ENCODE assay signal across 10 cellular contexts in the genomic region with DNA sequence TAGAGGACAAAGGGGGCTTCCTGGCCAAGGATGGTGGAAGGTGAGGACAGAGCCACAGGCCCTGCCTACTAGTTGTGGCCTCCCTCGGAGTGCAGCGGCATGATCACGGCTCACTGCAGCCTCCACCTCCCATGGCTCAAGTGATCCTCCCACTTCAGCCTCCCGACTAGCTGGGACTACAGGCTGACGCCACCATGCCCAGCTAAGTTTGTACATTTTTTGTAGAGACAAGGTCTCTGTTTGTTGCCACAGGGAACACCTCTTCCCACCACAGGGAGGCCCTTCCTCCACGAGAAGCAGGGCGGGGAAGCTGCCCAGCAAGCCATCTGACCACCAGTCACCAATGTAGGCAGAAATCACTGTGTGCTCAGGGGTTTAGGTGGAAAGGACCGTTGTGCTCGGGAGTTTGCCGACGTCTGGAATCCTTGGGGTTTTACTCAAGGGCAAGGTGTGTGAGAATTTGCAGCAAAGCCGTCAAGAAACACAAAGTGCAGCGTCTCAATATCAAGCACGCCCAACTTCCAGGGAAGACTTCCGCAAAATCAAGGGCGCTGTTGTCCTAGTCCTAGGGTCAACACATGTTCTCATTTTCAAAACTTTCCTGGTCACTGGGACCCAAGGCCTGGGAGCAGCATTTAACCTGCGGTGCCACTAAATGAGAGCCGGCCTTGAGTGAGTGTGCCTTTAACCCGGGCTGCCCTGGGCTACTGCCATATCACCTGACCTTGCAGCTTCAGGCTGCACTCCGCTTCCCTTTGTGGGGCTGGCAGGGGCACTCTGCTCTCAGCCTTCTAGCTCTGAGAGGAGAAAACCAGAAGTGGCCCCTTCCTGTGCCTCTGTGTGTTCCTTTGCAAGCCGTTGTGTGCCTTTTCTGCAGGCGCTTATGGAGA.
A peak's percentile ranks its signal among the peaks of the same experiment; 100 is the strongest.
DNase-seq lines count a peak whose midpoint lies in the region; ATAC-seq and TF ChIP-seq lines count a peak whose summit lies in the region.
"Had no signal": no experiment of that assay in that cellular context is flagged by ENCODE, and none has a peak within 500 bp of the region (broad histone marks: within the 10 kb centered on the region; RNA-seq: fewer than 3 reads in every experiment).

No MANE protein-coding gene starts in this region.

- H3K9me3 ChIP-seq in DOHH2 (ENCODE audit: control insufficient read depth, insufficient read depth, low read length) (no peaks in the 10 kb centered on the region), mucosa of descending colon (no peaks in the 10 kb centered on the region), neural progenitor cell (ENCODE audit: low read depth) (no peaks in the 10 kb centered on the region)
- H3K9me3 ChIP-seq in effector memory CD4-positive, alpha-beta T cell (ENCODE audit: control insufficient read depth, low read length): no peaks in the 10 kb centered on the region

- H3K4me2 ChIP-seq in DOHH2 (ENCODE audit: low read length): peak overlapping the region; percentile 33
- H3K4me2 ChIP-seq in neural progenitor cell: no peak overlapping the region

- H3K4me3 ChIP-seq in DOHH2 (ENCODE audit: low read length) (no peak overlapping the region), mucosa of descending colon (no peak overlapping the region), neural progenitor cell (no peak overlapping the region)
- no peak overlapping the region for H3K4me3 ChIP-seq in effector memory CD4-positive, alpha-beta T cell (ENCODE audit: insufficient read depth, low read depth, low read length, poor library complexity, severe bottlenecking)
- H3K4me3 ChIP-seq: lung had no signal

- H3K79me2 ChIP-seq in DOHH2 (ENCODE audit: control insufficient read depth, low read length) (no peaks in the 10 kb centered on the region), neural progenitor cell (ENCODE audit: low read depth) (no peaks in the 10 kb centered on the region)

- no peaks in the 10 kb centered on the region for H3K27me3 Mint-ChIP-seq in dendritic cell treated with granulocyte-macrophage colony-stimulating factor and Interleukin-4, amounts not matched to agents 40 ng/mL and 50 ng/mL, for 4 days
- H3K27me3 Mint-ChIP-seq in neural progenitor cell (ENCODE audit: insufficient read depth, low read depth): peaks cover 35% of the 10 kb centered on the region

- no peaks in the 10 kb centered on the region for H3F3A ChIP-seq in DOHH2 (ENCODE audit: control insufficient read depth, insufficient read depth)
- peaks cover 29% of the 10 kb centered on the region for H3F3A ChIP-seq in neural progenitor cell (ENCODE audit: low read depth)

- peaks cover 90% of the 10 kb centered on the region for H3K4me1 Mint-ChIP-seq in dendritic cell treated with granulocyte-macrophage colony-stimulating factor and Interleukin-4, amounts not matched to agents 40 ng/mL and 50 ng/mL, for 4 days (ENCODE audit: low read depth)
- H3K4me1 Mint-ChIP-seq in neural progenitor cell: peaks cover 57% of the 10 kb centered on the region

- no peaks in the 10 kb centered on the region for H4K20me1 ChIP-seq in DOHH2 (ENCODE audit: control insufficient read depth, insufficient read depth, low read depth, low read length)
- no peaks in the 10 kb centered on the region for H4K20me1 ChIP-seq in neural progenitor cell (ENCODE audit: low read depth)

- H3K27ac Mint-ChIP-seq in dendritic cell treated with granulocyte-macrophage colony-stimulating factor and Interleukin-4, amounts not matched to agents 40 ng/mL and 50 ng/mL, for 4 days: peak overlapping the region; percentile 97
- no peak overlapping the region for H3K27ac Mint-ChIP-seq in neural progenitor cell

- H3K27me3 ChIP-seq in DOHH2 (ENCODE audit: control insufficient read depth, low read length): peaks cover 18% of the 10 kb centered on the region
- peaks cover 14% of the 10 kb centered on the region for H3K27me3 ChIP-seq in neural progenitor cell
- H3K27me3 ChIP-seq in effector memory CD4-positive, alpha-beta T cell (replicated peaks; ENCODE audit: control insufficient read depth, insufficient read depth, low read length, poor library complexity, severe bottlenecking): no peaks in the 10 kb centered on the region

- no peaks in the 10 kb centered on the region for H3K36me3 Mint-ChIP-seq in dendritic cell treated with granulocyte-macrophage colony-stimulating factor and Interleukin-4, amounts not matched to agents 40 ng/mL and 50 ng/mL, for 4 days (ENCODE audit: low read depth)
- no peaks in the 10 kb centered on the region for H3K36me3 Mint-ChIP-seq in neural progenitor cell

- H2AFZ ChIP-seq in neural progenitor cell (replicated peaks): no peak overlapping the region

- H3K9me3 Mint-ChIP-seq in dendritic cell treated with granulocyte-macrophage colony-stimulating factor and Interleukin-4, amounts not matched to agents 40 ng/mL and 50 ng/mL, for 4 days: no peaks in the 10 kb centered on the region
- H3K9me3 Mint-ChIP-seq in neural progenitor cell: no peaks in the 10 kb centered on the region

- H3K27ac ChIP-seq in DOHH2 (ENCODE audit: low read depth, low read length) (no peak overlapping the region), neural progenitor cell (no peak overlapping the region)
- H3K27ac ChIP-seq in effector memory CD4-positive, alpha-beta T cell (ENCODE audit: insufficient read depth, low read length, poor library complexity, severe bottlenecking): no peak overlapping the region

- H3K36me3 ChIP-seq in DOHH2 (ENCODE audit: control insufficient read depth, low read length): no peaks in the 10 kb centered on the region
- H3K36me3 ChIP-seq in mucosa of descending colon (ENCODE audit: low read depth): no peaks in the 10 kb centered on the region
- H3K36me3 ChIP-seq in neural progenitor cell: no peaks in the 10 kb centered on the region
- no peaks in the 10 kb centered on the region for H3K36me3 ChIP-seq in effector memory CD4-positive, alpha-beta T cell (ENCODE audit: control insufficient read depth, insufficient read depth, low read length)

- peak overlapping the region; percentile 51 for H3K4me3 Mint-ChIP-seq in dendritic cell treated with granulocyte-macrophage colony-stimulating factor and Interleukin-4, amounts not matched to agents 40 ng/mL and 50 ng/mL, for 4 days
- H3K4me3 Mint-ChIP-seq in neural progenitor cell: no peak overlapping the region

- H3K9ac ChIP-seq in neural progenitor cell: no peak overlapping the region

- no peaks in the 10 kb centered on the region for H3K9me2 ChIP-seq in DOHH2 (replicated peaks; ENCODE audit: control insufficient read depth, low read length)

- ATAC-seq in HG03354 (IDR thresholded peaks at IDR 0.05; ENCODE audit: poor library complexity, severe bottlenecking, unreplicated experiment) (peak; percentile 61), mucosa of descending colon (peak; percentile 27)

- intact Hi-C loops in dendritic cell treated with granulocyte-macrophage colony-stimulating factor and Interleukin-4, amounts not matched to agents 40 ng/mL and 50 ng/mL, for 4 days (cut with micrococcal nuclease): loop anchor here (5.0 kb wide), 1 partner anchor 90 kb away; a partner anchor contains a TSS
- intact Hi-C loops in mucosa of descending colon (cut with DNase I, micrococcal nuclease): no loop called here

- DNase-seq in mucosa of descending colon (peak in 1 of 3 donors; percentile 53), kidney tubule cell (ENCODE audit: low spot score) (no peak), Ammon's horn (ENCODE audit: low spot score) (no peak), neural progenitor cell (ENCODE audit: low spot score) (no peak)
- no peak for DNase-seq in effector memory CD4-positive, alpha-beta T cell
- DNase-seq: NCI-H1694 had no signal

- peaks cover 40% of the 10 kb centered on the region for H3K4me1 ChIP-seq in DOHH2 (ENCODE audit: control insufficient read depth, low read length)
- H3K4me1 ChIP-seq in mucosa of descending colon (ENCODE audit: low read depth): no peaks in the 10 kb centered on the region
- peaks cover 37% of the 10 kb centered on the region for H3K4me1 ChIP-seq in neural progenitor cell
- H3K4me1 ChIP-seq in effector memory CD4-positive, alpha-beta T cell (ENCODE audit: control insufficient read depth, insufficient read depth, low read length, poor library complexity, severe bottlenecking): peaks cover 7% of the 10 kb centered on the region

- TF ChIP-seq CTCF in DOHH2 (IDR thresholded peaks at IDR 0.05; ENCODE audit: low read depth, low read length, poor library complexity, severe bottlenecking) (no peak), mucosa of descending colon (IDR thresholded peaks at IDR 0.05) (no peak), neural progenitor cell (IDR thresholded peaks at IDR 0.05) (no peak)
